In genomic region chr6:4316867-4317400, GRCh38 we compare ENCODE assay signal across 8 cellular contexts.
A peak's percentile ranks its signal among the peaks of the same experiment; 100 is the strongest.
DNase-seq lines count a peak whose midpoint lies in the region; ATAC-seq, FAIRE-seq and TF ChIP-seq lines count a peak whose summit lies in the region.

No MANE protein-coding gene starts in this region.

- no peak for ATAC-seq in HG03097 (IDR thresholded peaks at IDR 0.05; ENCODE audit: low FRiP score, unreplicated experiment)

- H3K4me2 ChIP-seq in H1 (ENCODE audit: insufficient read depth in 1 of 2, low read depth in 2 of 2, low read length in 2 of 2) = no peak overlapping the region

- peak overlapping the region; percentile 56; the same call in 1 of the 2 replicates for H2AFZ ChIP-seq in H1 (ENCODE audit: low read length)

- TF ChIP-seq CTCF in H1 (IDR thresholded peaks at IDR 0.05; ENCODE audit: control extremely low read depth in 1 of 3, insufficient read depth in 1 of 3, low read depth in 1 of 3, low read length in 3 of 3) = no peak

- H3K14ac ChIP-seq in H1 (ENCODE audit: insufficient read length) = no peak overlapping the region

- H2BK20ac ChIP-seq in H1 (ENCODE audit: low read length) = peak overlapping the region; percentile 40; the same call in 1 of the 2 replicates

- peaks cover 0 to 5% (median 3%) of the 10 kb centered on the region in 4 experiments; a peak in 3 of 7 replicates for H3K4me1 ChIP-seq in H1 (replicated peaks in 1 of 4; ENCODE audit: control insufficient read depth in 3 of 4, insufficient read depth in 4 of 4, low read length in 3 of 4)

- H4K5ac ChIP-seq in H1 (ENCODE audit: insufficient read length, low read depth, low read length) = no peak overlapping the region

- peak overlapping the region; percentile 8; the same call in 1 of the 2 replicates for H2BK5ac ChIP-seq in H1 (ENCODE audit: low read depth, low read length)

- no peaks in the 10 kb centered on the region for H3K9me3 ChIP-seq in H1 (ENCODE audit: insufficient read depth in 2 of 2, low read depth in 1 of 2, low read length in 1 of 2)

- 78% methylated on average over 9 of the region's 9 CpGs; no CpG with 5 or more reads in 1 of the 2 experiments for WGBS in H1 (ENCODE audit: extremely low coverage in 1 of 2, insufficient coverage in 1 of 2, insufficient read length in 1 of 2, insufficient replicate concordance in 2 of 2, low coverage in 1 of 2, low lambda C conversion rate in 2 of 2, missing lambda C conversion rate in 1 of 2), 2 experiments

- no peak overlapping the region for H3K4me3 ChIP-seq in H1 (ENCODE audit: extremely low read depth in 1 of 4, insufficient read depth in 2 of 4, low read depth in 3 of 4, low read length in 4 of 4)

- no peak overlapping the region for H2BK120ac ChIP-seq in H1 (replicated peaks; ENCODE audit: low read depth, low read length)

- H3K36me3 ChIP-seq in H1 (ENCODE audit: control insufficient read depth in 2 of 4, insufficient read depth in 4 of 4, low read length in 3 of 4) = no peaks in the 10 kb centered on the region

- H2BK15ac ChIP-seq in H1 (ENCODE audit: low read length) = peak overlapping the region; percentile 62; the same call in 1 of the 2 replicates

- no peak overlapping the region for H3K56ac ChIP-seq in H1 (replicated peaks; ENCODE audit: insufficient read length, low read depth, low read length)

- no peak overlapping the region for H3K27ac Mint-ChIP-seq in activated CD4-positive, alpha-beta memory T cell treated with anti-CD3 and anti-CD28 coated beads for 36 hours

- H3K18ac ChIP-seq in H1 (ENCODE audit: extremely low read depth, low read length) = no peak overlapping the region

- H2AK5ac ChIP-seq in H1 (ENCODE audit: low read depth, low read length) = no peak overlapping the region

- no peak overlapping the region for H3K9ac ChIP-seq in H1 (replicated peaks in 1 of 4; ENCODE audit: extremely low read depth in 1 of 4, low read depth in 3 of 4, low read length in 3 of 4)

- intact Hi-C loops in activated CD4-positive, alpha-beta memory T cell treated with anti-CD3 and anti-CD28 coated beads for 36 hours (cut with micrococcal nuclease) = no loop called here

- no peak for TF ChIP-seq POLR2A in H1 (IDR thresholded peaks at IDR 0.05; ENCODE audit: control extremely low read depth in 1 of 2, low read depth in 2 of 2, low read length in 2 of 2)

- peaks cover 20% of the 10 kb centered on the region for H3K9me3 Mint-ChIP-seq in activated CD4-positive, alpha-beta memory T cell treated with anti-CD3 and anti-CD28 coated beads for 36 hours

- peak; percentile 63 for DNase-seq in COLO829 (ENCODE audit: low spot score)
- peak; percentile 32 for DNase-seq in NCI-H748 treated with DMSO at 0.1 percent for 48 hours (lab: John Stamatoyannopoulos, UW)
- no peak for DNase-seq in H1 (ENCODE audit: low read depth in 1 of 2, low spot score in 2 of 2)
- DNase-seq in myocyte (ENCODE audit: low read depth) = peak; percentile 91
- no peak for DNase-seq in activated naive CD4-positive, alpha-beta T cell (lab: John Stamatoyannopoulos, UW)
- no peak for DNase-seq in activated CD4-positive, alpha-beta memory T cell treated with anti-CD3 and anti-CD28 coated beads for 36 hours
- no peak for DNase-seq in activated naive CD4-positive, alpha-beta T cell treated with Interleukin-2 at 50 U/mL for 16 hours

- H3K79me2 ChIP-seq in H1 (ENCODE audit: control insufficient read depth in 1 of 2, insufficient read depth in 2 of 2, low read length in 2 of 2) = no peaks in the 10 kb centered on the region

- no peak for TF ChIP-seq EP300 in H1 (IDR thresholded peaks at IDR 0.05; ENCODE audit: borderline replicate concordance in 1 of 2, low read depth in 2 of 2, low read length in 2 of 2)

- H3K27me3 ChIP-seq in H1 (replicated peaks in 1 of 4; ENCODE audit: control insufficient read depth in 3 of 4, extremely low read depth in 1 of 4, insufficient read depth in 3 of 4, low read length in 3 of 4) = peaks cover 0 to 3% (median 0%) of the 10 kb centered on the region in 4 experiments; a peak in 1 of 7 replicates

- CTCF ChIA-PET in H1 (lab: Charles Lee; ENCODE audit: partially characterized antibody) = interaction anchor here (0.7 to 1.5 kb wide), 5 partner anchors 10 to 657 kb away, joined by 3 to 4 read pairs (median 3); no protein-coding TSS in a partner anchor
- CTCF ChIA-PET in activated CD4-positive, alpha-beta memory T cell treated with anti-CD3 and anti-CD28 coated beads for 36 hours (lab: Charles Lee) = no interaction called here

- no peak overlapping the region for H3K4me3 Mint-ChIP-seq in activated CD4-positive, alpha-beta memory T cell treated with anti-CD3 and anti-CD28 coated beads for 36 hours

- H4K8ac ChIP-seq in H1 (ENCODE audit: extremely low read depth, insufficient read depth, low read length) = peak overlapping the region; percentile 45; the same call in 1 of the 2 replicates

- no peaks in the 10 kb centered on the region for H3K4me1 Mint-ChIP-seq in activated CD4-positive, alpha-beta memory T cell treated with anti-CD3 and anti-CD28 coated beads for 36 hours (ENCODE audit: low read depth)

- POLR2A ChIA-PET in H1 (lab: Charles Lee; ENCODE audit: partially characterized antibody) = interaction anchor here (0.5 kb wide), 1 partner anchor 181 kb away, joined by 3 read pairs; the partner anchor contains the start of gene ECI2
- POLR2A ChIA-PET in activated CD4-positive, alpha-beta memory T cell treated with anti-CD3 and anti-CD28 coated beads for 36 hours (lab: Charles Lee) = no interaction called here

- no peak overlapping the region for H3K27ac ChIP-seq in H1 (ENCODE audit: low read depth, low read length)

- TF ChIP-seq RAD21 in H1 (IDR thresholded peaks at IDR 0.05 in 1 of 2, conservative IDR thresholded peaks at IDR 0.05 in 1 of 2; ENCODE audit: low read depth in 2 of 2, low read length in 2 of 2) = no peak

- no peak overlapping the region; the same call in 1 of the 2 replicates for H2BK12ac ChIP-seq in H1 (ENCODE audit: low read depth, low read length)

- no peak overlapping the region for H4K91ac ChIP-seq in H1 (replicated peaks; ENCODE audit: insufficient read length, low read length)

- no peaks in the 10 kb centered on the region for H4K20me1 ChIP-seq in H1 (replicated peaks in 1 of 2; ENCODE audit: control insufficient read depth in 1 of 2, insufficient read depth in 2 of 2, low read length in 2 of 2)

- peaks cover 17% of the 10 kb centered on the region for H3K27me3 Mint-ChIP-seq in activated CD4-positive, alpha-beta memory T cell treated with anti-CD3 and anti-CD28 coated beads for 36 hours

- FAIRE-seq in H1 (lab: Jason Lieb, UNC) = no peak

- no peak overlapping the region for H3K4ac ChIP-seq in H1 (replicated peaks; ENCODE audit: insufficient read length, low read depth, low read length)

- no peaks in the 10 kb centered on the region for H3K36me3 Mint-ChIP-seq in activated CD4-positive, alpha-beta memory T cell treated with anti-CD3 and anti-CD28 coated beads for 36 hours

- H3K79me1 ChIP-seq in H1 (ENCODE audit: low read depth, low read length) = no peaks in the 10 kb centered on the region

- no peak overlapping the region for H3K23ac ChIP-seq in H1 (ENCODE audit: insufficient read length)

- H3K23me2 ChIP-seq in H1 (ENCODE audit: low read depth, low read length) = no peaks in the 10 kb centered on the region

TF ChIP-seq in H1, 55 proteins besides CTCF, POLR2A, EP300 and RAD21:
- TF ChIP-seq BRCA1 (IDR thresholded peaks at IDR 0.05; ENCODE audit: low read depth, low read length) = no peak
- TF ChIP-seq PHF8 (conservative IDR thresholded peaks at IDR 0.05; ENCODE audit: low read depth, low read length) = no peak

Comparison
In these comparisons a context has a peak if more than half of its experiments do, and no peak if none do; other contexts are left out.
1. DNase-seq: peak in COLO829 (single experiment), NCI-H748 treated with DMSO at 0.1 percent for 48 hours (single experiment) and myocyte (single experiment); none in H1 (0 of 2), activated naive CD4-positive, alpha-beta T cell (0 of 4), activated CD4-positive, alpha-beta memory T cell treated with anti-CD3 and anti-CD28 coated beads for 36 hours (single experiment) and activated naive CD4-positive, alpha-beta T cell treated with Interleukin-2 at 50 U/mL for 16 hours (single experiment).